In genomic region chr7:128408709-128409434, GRCh38 we compare ENCODE assay signal across 1 cellular context.
TF ChIP-seq lines count a peak whose summit lies in the region.

No MANE protein-coding gene starts in this region.

TF ChIP-seq in K562, 482 proteins besides CTCF, POLR2A, EP300 and RAD21 (continued from another document and continues in another):
- TF ChIP-seq FOXO4 (CRISPR knock-in tag; IDR thresholded peaks at IDR 0.05) (no peak), TCFL5 (CRISPR knock-in tag; conservative IDR thresholded peaks at IDR 0.05) (no peak), PHTF2 (CRISPR knock-in tag; IDR thresholded peaks at IDR 0.05) (no peak), NFIC (IDR thresholded peaks at IDR 0.05) (no peak), KAT8 (IDR thresholded peaks at IDR 0.05; ENCODE audit: low read depth) (no peak), TBL1XR1 (IDR thresholded peaks at IDR 0.05; ENCODE audit: low read length in 2 of 2) (no peak), ZNF589 (CRISPR knock-in tag; IDR thresholded peaks at IDR 0.05; ENCODE audit: low read depth) (no peak), ZNF311 (CRISPR knock-in tag; IDR thresholded peaks at IDR 0.05) (no peak), TSC22D4 (tag; IDR thresholded peaks at IDR 0.05) (no peak), PTBP1 (IDR thresholded peaks at IDR 0.05; ENCODE audit: low read depth, low read length) (no peak), SAFB (IDR thresholded peaks at IDR 0.05; ENCODE audit: borderline replicate concordance, low read depth, low read length) (no peak), IRF2 (CRISPR knock-in tag; IDR thresholded peaks at IDR 0.05) (no peak), MLLT1 (IDR thresholded peaks at IDR 0.05) (no peak), ZNF436 (CRISPR knock-in tag; IDR thresholded peaks at IDR 0.05) (no peak), HDAC2 (IDR thresholded peaks at IDR 0.05) (no peak), SRSF9 (IDR thresholded peaks at IDR 0.05; ENCODE audit: borderline replicate concordance, low read depth, low read length) (no peak), FIP1L1 (IDR thresholded peaks at IDR 0.05; ENCODE audit: low read depth, low read length, poor library complexity, severe bottlenecking) (no peak), ZNF707 (CRISPR knock-in tag; conservative IDR thresholded peaks at IDR 0.05) (no peak), ZNF354B (CRISPR knock-in tag; IDR thresholded peaks at IDR 0.05) (no peak), ZFP36 (IDR thresholded peaks at IDR 0.05; ENCODE audit: low read depth, low read length, partially characterized antibody) (no peak), ATF1 (CRISPR knock-in tag; IDR thresholded peaks at IDR 0.05) (no peak), ATF1 (tag; IDR thresholded peaks at IDR 0.05) (no peak), SLC30A9 (CRISPR knock-in tag; IDR thresholded peaks at IDR 0.05) (no peak), ZNF12 (CRISPR knock-in tag; IDR thresholded peaks at IDR 0.05) (no peak), ZNF830 (CRISPR knock-in tag; IDR thresholded peaks at IDR 0.05) (0 out of 2 replicates have a peak, but pooled peaks have one; percentile 6), HDAC1 (IDR thresholded peaks at IDR 0.05) (no peak), SIRT6 (IDR thresholded peaks at IDR 0.05; ENCODE audit: low read depth, low read length) (no peak), HMG20B (CRISPR knock-in tag; IDR thresholded peaks at IDR 0.05) (no peak), RBM39 (optimal IDR thresholded peaks at IDR 0.05; ENCODE audit: low read depth, low read length) (peak; percentile 31), SNRNP70 (optimal IDR thresholded peaks at IDR 0.05; ENCODE audit: low read depth, low read length) (no peak), HCFC1 (IDR thresholded peaks at IDR 0.05; ENCODE audit: low read depth, low read length) (no peak), XRCC3 (IDR thresholded peaks at IDR 0.05) (no peak), HNRNPUL1 (IDR thresholded peaks at IDR 0.05; ENCODE audit: low read length) (no peak)
- TF ChIP-seq, protein P1, sequence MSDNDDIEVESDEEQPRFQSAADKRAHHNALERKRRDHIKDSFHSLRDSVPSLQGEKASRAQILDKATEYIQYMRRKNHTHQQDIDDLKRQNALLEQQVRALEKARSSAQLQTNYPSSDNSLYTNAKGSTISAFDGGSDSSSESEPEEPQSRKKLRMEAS (CRISPR knock-in tag; IDR thresholded peaks at IDR 0.05): no peak
- TF ChIP-seq, protein P2, sequence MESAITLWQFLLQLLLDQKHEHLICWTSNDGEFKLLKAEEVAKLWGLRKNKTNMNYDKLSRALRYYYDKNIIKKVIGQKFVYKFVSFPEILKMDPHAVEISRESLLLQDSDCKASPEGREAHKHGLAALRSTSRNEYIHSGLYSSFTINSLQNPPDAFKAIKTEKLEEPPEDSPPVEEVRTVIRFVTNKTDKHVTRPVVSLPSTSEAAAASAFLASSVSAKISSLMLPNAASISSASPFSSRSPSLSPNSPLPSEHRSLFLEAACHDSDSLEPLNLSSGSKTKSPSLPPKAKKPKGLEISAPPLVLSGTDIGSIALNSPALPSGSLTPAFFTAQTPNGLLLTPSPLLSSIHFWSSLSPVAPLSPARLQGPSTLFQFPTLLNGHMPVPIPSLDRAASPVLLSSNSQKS (CRISPR knock-in tag; IDR thresholded peaks at IDR 0.05): no peak
- TF ChIP-seq, protein P3, sequence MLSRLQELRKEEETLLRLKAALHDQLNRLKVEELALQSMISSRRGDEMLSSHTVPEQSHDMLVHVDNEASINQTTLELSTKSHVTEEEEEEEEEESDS (CRISPR knock-in tag; IDR thresholded peaks at IDR 0.05): no peak
- TF ChIP-seq, protein P4, sequence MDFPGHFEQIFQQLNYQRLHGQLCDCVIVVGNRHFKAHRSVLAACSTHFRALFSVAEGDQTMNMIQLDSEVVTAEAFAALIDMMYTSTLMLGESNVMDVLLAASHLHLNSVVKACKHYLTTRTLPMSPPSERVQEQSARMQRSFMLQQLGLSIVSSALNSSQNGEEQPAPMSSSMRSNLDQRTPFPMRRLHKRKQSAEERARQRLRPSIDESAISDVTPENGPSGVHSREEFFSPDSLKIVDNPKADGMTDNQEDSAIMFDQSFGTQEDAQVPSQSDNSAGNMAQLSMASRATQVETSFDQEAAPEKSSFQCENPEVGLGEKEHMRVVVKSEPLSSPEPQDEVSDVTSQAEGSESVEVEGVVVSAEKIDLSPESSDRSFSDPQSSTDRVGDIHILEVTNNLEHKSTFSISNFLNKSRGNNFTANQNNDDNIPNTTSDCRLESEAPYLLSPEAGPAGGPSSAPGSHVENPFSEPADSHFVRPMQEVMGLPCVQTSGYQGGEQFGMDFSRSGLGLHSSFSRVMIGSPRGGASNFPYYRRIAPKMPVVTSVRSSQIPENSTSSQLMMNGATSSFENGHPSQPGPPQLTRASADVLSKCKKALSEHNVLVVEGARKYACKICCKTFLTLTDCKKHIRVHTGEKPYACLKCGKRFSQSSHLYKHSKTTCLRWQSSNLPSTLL (IDR thresholded peaks at IDR 0.05): no peak
- TF ChIP-seq, protein P5, sequence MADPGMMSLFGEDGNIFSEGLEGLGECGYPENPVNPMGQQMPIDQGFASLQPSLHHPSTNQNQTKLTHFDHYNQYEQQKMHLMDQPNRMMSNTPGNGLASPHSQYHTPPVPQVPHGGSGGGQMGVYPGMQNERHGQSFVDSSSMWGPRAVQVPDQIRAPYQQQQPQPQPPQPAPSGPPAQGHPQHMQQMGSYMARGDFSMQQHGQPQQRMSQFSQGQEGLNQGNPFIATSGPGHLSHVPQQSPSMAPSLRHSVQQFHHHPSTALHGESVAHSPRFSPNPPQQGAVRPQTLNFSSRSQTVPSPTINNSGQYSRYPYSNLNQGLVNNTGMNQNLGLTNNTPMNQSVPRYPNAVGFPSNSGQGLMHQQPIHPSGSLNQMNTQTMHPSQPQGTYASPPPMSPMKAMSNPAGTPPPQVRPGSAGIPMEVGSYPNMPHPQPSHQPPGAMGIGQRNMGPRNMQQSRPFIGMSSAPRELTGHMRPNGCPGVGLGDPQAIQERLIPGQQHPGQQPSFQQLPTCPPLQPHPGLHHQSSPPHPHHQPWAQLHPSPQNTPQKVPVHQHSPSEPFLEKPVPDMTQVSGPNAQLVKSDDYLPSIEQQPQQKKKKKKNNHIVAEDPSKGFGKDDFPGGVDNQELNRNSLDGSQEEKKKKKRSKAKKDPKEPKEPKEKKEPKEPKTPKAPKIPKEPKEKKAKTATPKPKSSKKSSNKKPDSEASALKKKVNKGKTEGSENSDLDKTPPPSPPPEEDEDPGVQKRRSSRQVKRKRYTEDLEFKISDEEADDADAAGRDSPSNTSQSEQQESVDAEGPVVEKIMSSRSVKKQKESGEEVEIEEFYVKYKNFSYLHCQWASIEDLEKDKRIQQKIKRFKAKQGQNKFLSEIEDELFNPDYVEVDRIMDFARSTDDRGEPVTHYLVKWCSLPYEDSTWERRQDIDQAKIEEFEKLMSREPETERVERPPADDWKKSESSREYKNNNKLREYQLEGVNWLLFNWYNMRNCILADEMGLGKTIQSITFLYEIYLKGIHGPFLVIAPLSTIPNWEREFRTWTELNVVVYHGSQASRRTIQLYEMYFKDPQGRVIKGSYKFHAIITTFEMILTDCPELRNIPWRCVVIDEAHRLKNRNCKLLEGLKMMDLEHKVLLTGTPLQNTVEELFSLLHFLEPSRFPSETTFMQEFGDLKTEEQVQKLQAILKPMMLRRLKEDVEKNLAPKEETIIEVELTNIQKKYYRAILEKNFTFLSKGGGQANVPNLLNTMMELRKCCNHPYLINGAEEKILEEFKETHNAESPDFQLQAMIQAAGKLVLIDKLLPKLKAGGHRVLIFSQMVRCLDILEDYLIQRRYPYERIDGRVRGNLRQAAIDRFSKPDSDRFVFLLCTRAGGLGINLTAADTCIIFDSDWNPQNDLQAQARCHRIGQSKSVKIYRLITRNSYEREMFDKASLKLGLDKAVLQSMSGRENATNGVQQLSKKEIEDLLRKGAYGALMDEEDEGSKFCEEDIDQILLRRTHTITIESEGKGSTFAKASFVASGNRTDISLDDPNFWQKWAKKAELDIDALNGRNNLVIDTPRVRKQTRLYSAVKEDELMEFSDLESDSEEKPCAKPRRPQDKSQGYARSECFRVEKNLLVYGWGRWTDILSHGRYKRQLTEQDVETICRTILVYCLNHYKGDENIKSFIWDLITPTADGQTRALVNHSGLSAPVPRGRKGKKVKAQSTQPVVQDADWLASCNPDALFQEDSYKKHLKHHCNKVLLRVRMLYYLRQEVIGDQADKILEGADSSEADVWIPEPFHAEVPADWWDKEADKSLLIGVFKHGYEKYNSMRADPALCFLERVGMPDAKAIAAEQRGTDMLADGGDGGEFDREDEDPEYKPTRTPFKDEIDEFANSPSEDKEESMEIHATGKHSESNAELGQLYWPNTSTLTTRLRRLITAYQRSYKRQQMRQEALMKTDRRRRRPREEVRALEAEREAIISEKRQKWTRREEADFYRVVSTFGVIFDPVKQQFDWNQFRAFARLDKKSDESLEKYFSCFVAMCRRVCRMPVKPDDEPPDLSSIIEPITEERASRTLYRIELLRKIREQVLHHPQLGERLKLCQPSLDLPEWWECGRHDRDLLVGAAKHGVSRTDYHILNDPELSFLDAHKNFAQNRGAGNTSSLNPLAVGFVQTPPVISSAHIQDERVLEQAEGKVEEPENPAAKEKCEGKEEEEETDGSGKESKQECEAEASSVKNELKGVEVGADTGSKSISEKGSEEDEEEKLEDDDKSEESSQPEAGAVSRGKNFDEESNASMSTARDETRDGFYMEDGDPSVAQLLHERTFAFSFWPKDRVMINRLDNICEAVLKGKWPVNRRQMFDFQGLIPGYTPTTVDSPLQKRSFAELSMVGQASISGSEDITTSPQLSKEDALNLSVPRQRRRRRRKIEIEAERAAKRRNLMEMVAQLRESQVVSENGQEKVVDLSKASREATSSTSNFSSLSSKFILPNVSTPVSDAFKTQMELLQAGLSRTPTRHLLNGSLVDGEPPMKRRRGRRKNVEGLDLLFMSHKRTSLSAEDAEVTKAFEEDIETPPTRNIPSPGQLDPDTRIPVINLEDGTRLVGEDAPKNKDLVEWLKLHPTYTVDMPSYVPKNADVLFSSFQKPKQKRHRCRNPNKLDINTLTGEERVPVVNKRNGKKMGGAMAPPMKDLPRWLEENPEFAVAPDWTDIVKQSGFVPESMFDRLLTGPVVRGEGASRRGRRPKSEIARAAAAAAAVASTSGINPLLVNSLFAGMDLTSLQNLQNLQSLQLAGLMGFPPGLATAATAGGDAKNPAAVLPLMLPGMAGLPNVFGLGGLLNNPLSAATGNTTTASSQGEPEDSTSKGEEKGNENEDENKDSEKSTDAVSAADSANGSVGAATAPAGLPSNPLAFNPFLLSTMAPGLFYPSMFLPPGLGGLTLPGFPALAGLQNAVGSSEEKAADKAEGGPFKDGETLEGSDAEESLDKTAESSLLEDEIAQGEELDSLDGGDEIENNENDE (IDR thresholded peaks at IDR 0.05; ENCODE audit: low read depth, low read length): no peak
- TF ChIP-seq, protein P6, sequence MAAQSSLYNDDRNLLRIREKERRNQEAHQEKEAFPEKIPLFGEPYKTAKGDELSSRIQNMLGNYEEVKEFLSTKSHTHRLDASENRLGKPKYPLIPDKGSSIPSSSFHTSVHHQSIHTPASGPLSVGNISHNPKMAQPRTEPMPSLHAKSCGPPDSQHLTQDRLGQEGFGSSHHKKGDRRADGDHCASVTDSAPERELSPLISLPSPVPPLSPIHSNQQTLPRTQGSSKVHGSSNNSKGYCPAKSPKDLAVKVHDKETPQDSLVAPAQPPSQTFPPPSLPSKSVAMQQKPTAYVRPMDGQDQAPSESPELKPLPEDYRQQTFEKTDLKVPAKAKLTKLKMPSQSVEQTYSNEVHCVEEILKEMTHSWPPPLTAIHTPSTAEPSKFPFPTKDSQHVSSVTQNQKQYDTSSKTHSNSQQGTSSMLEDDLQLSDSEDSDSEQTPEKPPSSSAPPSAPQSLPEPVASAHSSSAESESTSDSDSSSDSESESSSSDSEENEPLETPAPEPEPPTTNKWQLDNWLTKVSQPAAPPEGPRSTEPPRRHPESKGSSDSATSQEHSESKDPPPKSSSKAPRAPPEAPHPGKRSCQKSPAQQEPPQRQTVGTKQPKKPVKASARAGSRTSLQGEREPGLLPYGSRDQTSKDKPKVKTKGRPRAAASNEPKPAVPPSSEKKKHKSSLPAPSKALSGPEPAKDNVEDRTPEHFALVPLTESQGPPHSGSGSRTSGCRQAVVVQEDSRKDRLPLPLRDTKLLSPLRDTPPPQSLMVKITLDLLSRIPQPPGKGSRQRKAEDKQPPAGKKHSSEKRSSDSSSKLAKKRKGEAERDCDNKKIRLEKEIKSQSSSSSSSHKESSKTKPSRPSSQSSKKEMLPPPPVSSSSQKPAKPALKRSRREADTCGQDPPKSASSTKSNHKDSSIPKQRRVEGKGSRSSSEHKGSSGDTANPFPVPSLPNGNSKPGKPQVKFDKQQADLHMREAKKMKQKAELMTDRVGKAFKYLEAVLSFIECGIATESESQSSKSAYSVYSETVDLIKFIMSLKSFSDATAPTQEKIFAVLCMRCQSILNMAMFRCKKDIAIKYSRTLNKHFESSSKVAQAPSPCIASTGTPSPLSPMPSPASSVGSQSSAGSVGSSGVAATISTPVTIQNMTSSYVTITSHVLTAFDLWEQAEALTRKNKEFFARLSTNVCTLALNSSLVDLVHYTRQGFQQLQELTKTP (IDR thresholded peaks at IDR 0.05; ENCODE audit: low read depth in 1 of 2, partially characterized antibody in 2 of 2): peak in 1 of 2 experiments; percentile 39
- TF ChIP-seq, protein P7, sequence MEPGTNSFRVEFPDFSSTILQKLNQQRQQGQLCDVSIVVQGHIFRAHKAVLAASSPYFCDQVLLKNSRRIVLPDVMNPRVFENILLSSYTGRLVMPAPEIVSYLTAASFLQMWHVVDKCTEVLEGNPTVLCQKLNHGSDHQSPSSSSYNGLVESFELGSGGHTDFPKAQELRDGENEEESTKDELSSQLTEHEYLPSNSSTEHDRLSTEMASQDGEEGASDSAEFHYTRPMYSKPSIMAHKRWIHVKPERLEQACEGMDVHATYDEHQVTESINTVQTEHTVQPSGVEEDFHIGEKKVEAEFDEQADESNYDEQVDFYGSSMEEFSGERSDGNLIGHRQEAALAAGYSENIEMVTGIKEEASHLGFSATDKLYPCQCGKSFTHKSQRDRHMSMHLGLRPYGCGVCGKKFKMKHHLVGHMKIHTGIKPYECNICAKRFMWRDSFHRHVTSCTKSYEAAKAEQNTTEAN (CRISPR knock-in tag; IDR thresholded peaks at IDR 0.05): no peak
